1 cellular context compared by ENCODE assay signal in genomic region chr2:100984892-100985307, GRCh38.
TF ChIP-seq lines count a peak whose summit lies in the region.

No MANE protein-coding gene starts in this region.

TF ChIP-seq in K562, 482 proteins besides CTCF, POLR2A, EP300 and RAD21 (continued from another document and continues in another):
- TF ChIP-seq BCLAF1 (IDR thresholded peaks at IDR 0.05; ENCODE audit: borderline replicate concordance in 1 of 2, control insufficient read depth in 1 of 2, low read depth in 2 of 2, low read length in 1 of 2): no peak
- TF ChIP-seq MCM3 (IDR thresholded peaks at IDR 0.05): no peak
- TF ChIP-seq DEAF1 (CRISPR knock-in tag; IDR thresholded peaks at IDR 0.05): peak; percentile 82
- no peak for TF ChIP-seq HDAC3 (IDR thresholded peaks at IDR 0.05; ENCODE audit: borderline replicate concordance, partially characterized antibody)
- TF ChIP-seq ZNF780A (CRISPR knock-in tag; IDR thresholded peaks at IDR 0.05): no peak
- peak; percentile 73; the same call in 1 of the 2 replicates for TF ChIP-seq STAG1 (CRISPR knock-in tag; IDR thresholded peaks at IDR 0.05; ENCODE audit: borderline replicate concordance)
- TF ChIP-seq ZNF175 (CRISPR knock-in tag; IDR thresholded peaks at IDR 0.05; ENCODE audit: low read depth): no peak
- TF ChIP-seq PHB2 (IDR thresholded peaks at IDR 0.05; ENCODE audit: low read depth): no peak
- no peak for TF ChIP-seq TRIM25 (IDR thresholded peaks at IDR 0.05; ENCODE audit: borderline replicate concordance)
- no peak for TF ChIP-seq ZNF324 (CRISPR knock-in tag; IDR thresholded peaks at IDR 0.05)
- TF ChIP-seq SP1 (CRISPR knock-in tag; IDR thresholded peaks at IDR 0.05): no peak
- no peak for TF ChIP-seq GTF2F1 (IDR thresholded peaks at IDR 0.05; ENCODE audit: low read depth, low read length)
- no peak; a peak in 1 of 4 replicates for TF ChIP-seq ARNT (IDR thresholded peaks at IDR 0.05)
- TF ChIP-seq KDM1A (IDR thresholded peaks at IDR 0.05): no peak; a peak in 1 of 4 replicates
- TF ChIP-seq SMC3 (conservative IDR thresholded peaks at IDR 0.05; ENCODE audit: insufficient read depth, low read depth, low read length): peak; percentile 96
- TF ChIP-seq JUND (IDR thresholded peaks at IDR 0.05; ENCODE audit: borderline replicate concordance, low read depth, low read length): 0 out of 2 replicates have a peak, but pooled peaks have one; percentile 11
- no peak; the same call in 2 of the 3 replicates for TF ChIP-seq JUND (tag; IDR thresholded peaks at IDR 0.05; ENCODE audit: borderline replicate concordance, low read depth, low read length)
- no peak for TF ChIP-seq HES1 (IDR thresholded peaks at IDR 0.05; ENCODE audit: low read depth)
- TF ChIP-seq HDGF (IDR thresholded peaks at IDR 0.05): peak; percentile 75; the same call in 1 of the 2 replicates
- no peak for TF ChIP-seq IRF2 (CRISPR knock-in tag; IDR thresholded peaks at IDR 0.05)
- no peak for TF ChIP-seq SREBF1 (IDR thresholded peaks at IDR 0.05; ENCODE audit: borderline replicate concordance, low read depth, low read length)
- peak; percentile 65; the same call in 1 of the 2 replicates for TF ChIP-seq CTBP1 (IDR thresholded peaks at IDR 0.05; ENCODE audit: borderline replicate concordance)
- no peak for TF ChIP-seq ZNF511 (CRISPR knock-in tag; IDR thresholded peaks at IDR 0.05)
- no peak for TF ChIP-seq ZC3H11A (IDR thresholded peaks at IDR 0.05; ENCODE audit: low read depth, low read length)
- no peak for TF ChIP-seq HOXB6 (CRISPR knock-in tag; IDR thresholded peaks at IDR 0.05; ENCODE audit: borderline replicate concordance)
- peak; percentile 26 to 37; a peak in 1 of 4 replicates for TF ChIP-seq MLLT1 (IDR thresholded peaks at IDR 0.05)
- no peak for TF ChIP-seq FOXP4 (CRISPR knock-in tag; IDR thresholded peaks at IDR 0.05; ENCODE audit: borderline replicate concordance)
- TF ChIP-seq HNRNPL (IDR thresholded peaks at IDR 0.05; ENCODE audit: low read depth, low read length): no peak
- no peak for TF ChIP-seq SLC30A9 (CRISPR knock-in tag; IDR thresholded peaks at IDR 0.05)
- TF ChIP-seq HMGXB4 (CRISPR knock-in tag; IDR thresholded peaks at IDR 0.05): no peak
- TF ChIP-seq NFIC (IDR thresholded peaks at IDR 0.05): no peak
- no peak for TF ChIP-seq ZNF584 (CRISPR knock-in tag; IDR thresholded peaks at IDR 0.05; ENCODE audit: low read depth)
- no peak for TF ChIP-seq ZNF146 (CRISPR knock-in tag; IDR thresholded peaks at IDR 0.05; ENCODE audit: unreplicated experiment)
- TF ChIP-seq MCM5 (IDR thresholded peaks at IDR 0.05; ENCODE audit: low read depth): no peak
- TF ChIP-seq NFATC3 (IDR thresholded peaks at IDR 0.05): no peak
- TF ChIP-seq ZNF24 (IDR thresholded peaks at IDR 0.05): peak; percentile 74; the same call in 1 of the 2 replicates
- TF ChIP-seq FIP1L1 (IDR thresholded peaks at IDR 0.05; ENCODE audit: low read depth, low read length, poor library complexity, severe bottlenecking): no peak
- no peak for TF ChIP-seq ZFP30 (CRISPR knock-in tag; IDR thresholded peaks at IDR 0.05; ENCODE audit: borderline replicate concordance)
- TF ChIP-seq ZBTB34 (CRISPR knock-in tag; IDR thresholded peaks at IDR 0.05): no peak
- TF ChIP-seq EHMT2 (IDR thresholded peaks at IDR 0.05): peak; percentile 82; the same call in 1 of the 2 replicates
- TF ChIP-seq FOSL1 (tag; conservative IDR thresholded peaks at IDR 0.05): no peak
- TF ChIP-seq PTTG1 (tag; IDR thresholded peaks at IDR 0.05; ENCODE audit: low read depth): no peak
- no peak for TF ChIP-seq ZZZ3 (IDR thresholded peaks at IDR 0.05)
- TF ChIP-seq HBP1 (CRISPR knock-in tag; IDR thresholded peaks at IDR 0.05): 0 out of 2 replicates have a peak, but pooled peaks have one; percentile 44
- TF ChIP-seq CLOCK (CRISPR knock-in tag; IDR thresholded peaks at IDR 0.05; ENCODE audit: borderline replicate concordance): no peak
- no peak for TF ChIP-seq TSC22D4 (tag; IDR thresholded peaks at IDR 0.05)
